Comparison of ENCODE assay signal across 13 cellular contexts in the genomic region with DNA sequence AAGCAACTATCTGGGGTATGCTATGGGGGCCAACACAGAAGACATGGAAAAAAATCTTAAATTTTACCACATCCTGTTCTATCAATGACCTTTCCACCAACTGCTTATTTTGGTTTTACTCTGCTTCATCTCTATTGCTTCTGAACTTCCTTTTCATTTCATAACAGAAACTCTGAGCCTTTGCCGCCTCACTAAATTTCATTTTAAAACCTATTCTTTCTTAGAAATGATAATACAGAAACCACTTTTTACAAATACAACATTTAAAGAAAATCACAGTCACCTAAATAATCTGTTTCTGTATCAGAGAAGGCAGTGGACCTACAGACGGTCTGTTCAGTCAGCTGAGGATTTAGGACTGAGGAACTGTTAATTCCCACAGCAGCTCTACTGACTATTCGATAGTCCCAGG.
DNase-seq lines count a peak whose midpoint lies in the region; ATAC-seq and TF ChIP-seq lines count a peak whose summit lies in the region.
"Had no signal": no experiment of that assay in that cellular context is flagged by ENCODE, and none has a peak within 500 bp of the region (broad histone marks: within the 10 kb centered on the region; RNA-seq: fewer than 3 reads in every experiment).

No MANE protein-coding gene starts in this region.

- CTCF ChIA-PET in T-cell (lab: Charles Lee): no interaction called here

- H3K36me3 ChIP-seq in SU-DHL-6 (ENCODE audit: low read length) (no peaks in the 10 kb centered on the region), spleen (no peaks in the 10 kb centered on the region)

- TF ChIP-seq CTCF in GM12864 (IDR thresholded peaks at IDR 0.05; ENCODE audit: low read depth, low read length, missing control alignments): no peak
- no peak for TF ChIP-seq CTCF in SU-DHL-6 (IDR thresholded peaks at IDR 0.05; ENCODE audit: insufficient read depth, low read length, poor library complexity, severe bottlenecking)
- no peak for TF ChIP-seq CTCF in spleen (IDR thresholded peaks at IDR 0.05 in 8 of 11, conservative IDR thresholded peaks at IDR 0.05 in 3 of 11)

- peaks cover 20 to 30% (median 30%) of the 10 kb centered on the region in 3 donors for H3K4me1 Mint-ChIP-seq in T-cell
- H3K4me1 Mint-ChIP-seq: neural crest cell had no signal

- no peaks in the 10 kb centered on the region for H3K9me2 ChIP-seq in SU-DHL-6 (replicated peaks; ENCODE audit: insufficient read depth, low read length)

- H4K20me1 ChIP-seq in SU-DHL-6 (ENCODE audit: low read depth, low read length): no peaks in the 10 kb centered on the region; the same call in 1 of the 2 replicates

- ATAC-seq in GM19455 (IDR thresholded peaks at IDR 0.05; ENCODE audit: unreplicated experiment) (peak; percentile 60), HG03064 (IDR thresholded peaks at IDR 0.05; ENCODE audit: low read depth, unreplicated experiment) (peak; percentile 57), T-cell (replicated peaks in 1 of 4) (no peak)

- peaks cover 0 to 4% (median 0%) of the 10 kb centered on the region in 3 donors for H3K9me3 Mint-ChIP-seq in T-cell
- H3K9me3 Mint-ChIP-seq: central memory CD8-positive, alpha-beta T cell; neural crest cell had no signal

- H3K27ac ChIP-seq in SU-DHL-6 (ENCODE audit: low read depth, low read length) (no peak overlapping the region), spleen (no peak overlapping the region), substantia nigra (ENCODE audit: low read depth, low read length, poor library complexity, severe bottlenecking) (no peak overlapping the region)

- intact Hi-C loops in spleen (cut with DNase I; ENCODE audit: low total_unique reads): no loop called here

- H3K4me2 ChIP-seq in SU-DHL-6 (ENCODE audit: low read depth, low read length, poor library complexity, severe bottlenecking): peak overlapping the region; percentile 9

- peak overlapping the region in 1 of 2 donors; percentile 61 for H3K27ac Mint-ChIP-seq in T-cell

- no peak overlapping the region for H3K9ac ChIP-seq in SU-DHL-6 (ENCODE audit: low read length)

- POLR2A ChIA-PET in T-cell (lab: Charles Lee): no interaction called here

- WGBS in spleen, 5 donors: 36 to 53% (median 46%) methylated on average over 3 of the region's 3 CpGs

- H3K4me3 ChIP-seq in GM12864 (ENCODE audit: low read depth, low read length) (no peak overlapping the region; the same call in 1 of the 2 replicates), SU-DHL-6 (ENCODE audit: insufficient read depth, low read length, poor library complexity, severe bottlenecking) (no peak overlapping the region), spleen (no peak overlapping the region)

- peaks cover 3% of the 10 kb centered on the region for H3K36me3 Mint-ChIP-seq in T-cell

- no peaks in the 10 kb centered on the region for H3K27me3 ChIP-seq in SU-DHL-6 (ENCODE audit: low read length)
- H3K27me3 ChIP-seq in spleen (replicated peaks in 1 of 7): no peaks in the 10 kb centered on the region

- H2AFZ ChIP-seq in SU-DHL-6 (ENCODE audit: low read depth, low read length, severe bottlenecking): no peak overlapping the region

- peaks cover 83% of the 10 kb centered on the region for H3K79me2 ChIP-seq in SU-DHL-6 (ENCODE audit: insufficient read depth, low read length)

- H3K27me3 Mint-ChIP-seq in T-cell: no peaks in the 10 kb centered on the region
- H3K27me3 Mint-ChIP-seq: central memory CD8-positive, alpha-beta T cell had no signal

- H3K9me3 ChIP-seq in SU-DHL-6 (ENCODE audit: insufficient read depth, low read length) (no peaks in the 10 kb centered on the region), spleen (no peaks in the 10 kb centered on the region)
- H3K9me3 ChIP-seq: Caco-2 had no signal

- H3K4me1 ChIP-seq in spleen: peaks cover 0 to 35% (median 13%) of the 10 kb centered on the region in 6 donors
- H3K4me1 ChIP-seq: Caco-2 had no signal

- TF ChIP-seq POLR2A in spleen (IDR thresholded peaks at IDR 0.05): no peak

- peaks cover 3% of the 10 kb centered on the region; the same call in 1 of the 2 replicates for H3F3A ChIP-seq in SU-DHL-6 (ENCODE audit: insufficient read depth)

- DNase-seq in GM12864 (ENCODE audit: low read depth) (peak; percentile 39), T-cell (no peak), spleen (no peak), substantia nigra (lab: John Stamatoyannopoulos, UW) (no peak), Ammon's horn (ENCODE audit: low spot score) (no peak)
- DNase-seq: Caco-2, hypothalamus, NCI-H510A had no signal

- H3K4me3 Mint-ChIP-seq in T-cell: no peak overlapping the region
- H3K4me3 Mint-ChIP-seq: central memory CD8-positive, alpha-beta T cell; neural crest cell had no signal

Comparison
In these comparisons a context has a peak if more than half of its experiments do, and no peak if none do; other contexts are left out.
1. ATAC-seq: peak in GM19455 (single experiment) and HG03064 (single experiment); none in T-cell (0 of 4).